In genomic region chr3:141447391-141447790, GRCh38 we compare ENCODE assay signal across 20 cellular contexts. TPM values are rescaled to one million over a fixed set of nuclear protein-coding genes. Genes with fewer than 3 reads are reported as not detected.
DNase-seq lines count a peak whose midpoint lies in the region; ATAC-seq, FAIRE-seq and TF ChIP-seq lines count a peak whose summit lies in the region.
"Had no signal": no experiment of that assay in that cellular context is flagged by ENCODE, and none has a peak within 500 bp of the region (broad histone marks: within the 10 kb centered on the region; RNA-seq: fewer than 3 reads in every experiment).

No MANE protein-coding gene starts in this region.

- POLR2A ChIA-PET in HepG2 (lab: Yijun Ruan, JAX) (no interaction called here), GM12878 (lab: Charles Lee) (no interaction called here)

- ATAC-seq in HepG2 (no peak), right lobe of liver (no peak), GM12878 (no peak), lower lobe of right lung (no peak)
- ATAC-seq: A549, Panc1 had no signal

- SMC1A ChIA-PET in GM12878 (lab: Charles Lee; ENCODE audit: uncharacterized antibody, unreplicated experiment): interaction anchor here (1.4 to 12.0 kb wide), 4 partner anchors 42 to 138 kb away, joined by 4 to 209 read pairs (median 61); no protein-coding TSS in a partner anchor

- H3K4me1 ChIP-seq in HepG2 (ENCODE audit: insufficient read depth, low read length) (peaks cover 9% of the 10 kb centered on the region), right lobe of liver (no peaks in the 10 kb centered on the region), GM12878 (ENCODE audit: control insufficient read depth, insufficient read depth, low read length) (no peaks in the 10 kb centered on the region; the same call in 1 of the 2 replicates), mesodermal cell (ENCODE audit: control insufficient read depth, insufficient read depth, low read length, poor library complexity, severe bottlenecking) (peaks cover 8% of the 10 kb centered on the region), ascending aorta (peaks cover 0 to 29% of the 10 kb centered on the region in 2 donors), lower lobe of right lung (peaks cover 18% of the 10 kb centered on the region)

- RAD21 ChIA-PET in GM12878 (lab: Charles Lee; ENCODE audit: unreplicated experiment): interaction anchor here (1.0 to 4.0 kb wide), 3 partner anchors 77 to 135 kb away, joined by 3 to 33 read pairs (median 20); no protein-coding TSS in a partner anchor

- no peak for FAIRE-seq in HepG2 (lab: Jason Lieb, UNC)
- FAIRE-seq in GM12878 (lab: Jason Lieb, UNC): peak; percentile 57
- FAIRE-seq: A549, G401.6, GM18507 had no signal

- no peaks in the 10 kb centered on the region for H3K79me2 ChIP-seq in HepG2 (ENCODE audit: insufficient read depth, low read length)
- H3K79me2 ChIP-seq in GM12878 (ENCODE audit: control insufficient read depth, insufficient read depth, low read length): peaks cover 11% of the 10 kb centered on the region

- H3K27ac ChIP-seq in HepG2 (ENCODE audit: extremely low read length, insufficient read depth, low read length): no peak overlapping the region
- H3K27ac ChIP-seq in right lobe of liver: no peak overlapping the region
- H3K27ac ChIP-seq in GM12878 (ENCODE audit: control insufficient read depth, insufficient read depth): no peak overlapping the region
- peak overlapping the region; percentile 30 for H3K27ac ChIP-seq in mesodermal cell (ENCODE audit: low read depth, low read length, severe bottlenecking)
- peak overlapping the region in 1 of 2 donors; percentile 1 for H3K27ac ChIP-seq in ascending aorta
- no peak overlapping the region for H3K27ac ChIP-seq in lower lobe of right lung

- 97% methylated on average over 6 of the region's 6 CpGs for WGBS in HepG2 (ENCODE audit: low lambda C conversion rate)
- WGBS in right lobe of liver (ENCODE audit: insufficient coverage, low coverage, low lambda C conversion rate, missing lambda C conversion rate): 88% methylated on average over 6 of the region's 6 CpGs
- over 99% methylated on average over 6 of the region's 6 CpGs for WGBS in GM12878 (ENCODE audit: insufficient coverage, insufficient replicate concordance, low lambda C conversion rate, missing lambda C conversion rate)
- 95 to 97% methylated on average over 5 of the region's 6 CpGs for WGBS in mesodermal cell (ENCODE audit: insufficient coverage in 2 of 2), 2 experiments

- H3K9me3 ChIP-seq in HepG2 (ENCODE audit: low read length) (no peaks in the 10 kb centered on the region), right lobe of liver (no peaks in the 10 kb centered on the region), GM12878 (replicated peaks; ENCODE audit: control insufficient read depth, insufficient read depth, low read length) (no peaks in the 10 kb centered on the region), mesodermal cell (ENCODE audit: control insufficient read depth, low read length) (no peaks in the 10 kb centered on the region), ascending aorta (no peaks in the 10 kb centered on the region), lower lobe of right lung (no peaks in the 10 kb centered on the region)
- H3K9me3 ChIP-seq: A549 had no signal

- no peak overlapping the region for H3K9ac ChIP-seq in HepG2 (ENCODE audit: insufficient read depth, low read depth, low read length)
- H3K9ac ChIP-seq in GM12878 (ENCODE audit: control insufficient read depth, insufficient read depth, low read length): no peak overlapping the region

- peaks cover 22 to 54% of the 10 kb centered on the region in 2 experiments for H3K36me3 ChIP-seq in HepG2 (replicated peaks in 1 of 2; ENCODE audit: control insufficient read depth in 1 of 2, insufficient read depth in 2 of 2, low read length in 2 of 2)
- peaks cover 0 to 31% (median 14%) of the 10 kb centered on the region in 4 donors for H3K36me3 ChIP-seq in right lobe of liver
- peaks cover 11 to 36% of the 10 kb centered on the region in 2 experiments for H3K36me3 ChIP-seq in GM12878 (ENCODE audit: control insufficient read depth in 2 of 2, insufficient read depth in 2 of 2, low read length in 1 of 2)
- H3K36me3 ChIP-seq in mesodermal cell (ENCODE audit: control insufficient read depth, insufficient read depth, low read length): peaks cover 41% of the 10 kb centered on the region
- peaks cover 21 to 35% of the 10 kb centered on the region in 2 donors for H3K36me3 ChIP-seq in ascending aorta
- H3K36me3 ChIP-seq in lower lobe of right lung: peaks cover 53% of the 10 kb centered on the region

- TF ChIP-seq RAD21 in HepG2 (CRISPR knock-in tag; IDR thresholded peaks at IDR 0.05) (no peak), GM12878 (IDR thresholded peaks at IDR 0.05; ENCODE audit: insufficient read depth, low read depth, low read length) (no peak)

- in situ Hi-C loops in HepG2 (cut with HindIII; ENCODE audit: extremely low pct_ligation_motif_present, low pct_unique_long_range_greater_than_20kb) (no loop called here), GM12878 (cut with MboI) (no loop called here)

- no peak overlapping the region for H2AFZ ChIP-seq in HepG2 (ENCODE audit: low read length)
- H2AFZ ChIP-seq in GM12878 (ENCODE audit: control insufficient read depth, low read depth, low read length): no peak overlapping the region

- H3K27me3 ChIP-seq in HepG2 (ENCODE audit: control insufficient read depth in 1 of 2, insufficient read depth in 2 of 2, low read length in 2 of 2): no peaks in the 10 kb centered on the region
- H3K27me3 ChIP-seq in right lobe of liver: no peaks in the 10 kb centered on the region
- H3K27me3 ChIP-seq in GM12878 (replicated peaks in 1 of 2; ENCODE audit: control insufficient read depth in 2 of 2, insufficient read depth in 2 of 2, low read length in 1 of 2): no peaks in the 10 kb centered on the region
- no peaks in the 10 kb centered on the region for H3K27me3 ChIP-seq in ascending aorta
- H3K27me3 ChIP-seq in lower lobe of right lung (ENCODE audit: low read depth): no peaks in the 10 kb centered on the region

- H4K20me1 ChIP-seq in HepG2 (ENCODE audit: insufficient read depth, low read length) (no peaks in the 10 kb centered on the region), GM12878 (ENCODE audit: control insufficient read depth, insufficient read depth) (no peaks in the 10 kb centered on the region)

- no peak overlapping the region for H3K4me2 ChIP-seq in HepG2 (ENCODE audit: low read depth, low read length)
- H3K4me2 ChIP-seq in GM12878 (ENCODE audit: control insufficient read depth, insufficient read depth): no peak overlapping the region
- H3K4me2 ChIP-seq: A549 had no signal

- H3K4me3 ChIP-seq in HepG2 (replicated peaks in 1 of 3; ENCODE audit: insufficient read depth in 1 of 3, low read depth in 2 of 3, low read length in 3 of 3): no peak overlapping the region
- H3K4me3 ChIP-seq in right lobe of liver: no peak overlapping the region
- H3K4me3 ChIP-seq in GM12878: no peak overlapping the region
- no peak overlapping the region for H3K4me3 ChIP-seq in mesodermal cell (ENCODE audit: extremely low read depth, insufficient read depth, low read length, poor library complexity, severe bottlenecking)
- H3K4me3 ChIP-seq in ascending aorta: no peak overlapping the region
- H3K4me3 ChIP-seq in lower lobe of right lung: no peak overlapping the region
- H3K4me3 ChIP-seq: A549 had no signal

- TF ChIP-seq EP300 in HepG2 (IDR thresholded peaks at IDR 0.05; ENCODE audit: low read depth in 2 of 2, low read length in 2 of 2) (no peak), HepG2 (CRISPR knock-in tag; IDR thresholded peaks at IDR 0.05; ENCODE audit: borderline replicate concordance) (no peak), GM12878 (IDR thresholded peaks at IDR 0.05; ENCODE audit: borderline replicate concordance in 1 of 2, control insufficient read depth in 1 of 2, low read depth in 2 of 2, low read length in 2 of 2) (no peak)

- CTCF ChIA-PET in HepG2 (lab: Yijun Ruan, JAX; ENCODE audit: low intra/inter-chr PET ratio, low total read pairs): no interaction called here
- CTCF ChIA-PET in GM12878 (lab: Yijun Ruan, JAX): interaction anchor here (0.8 to 5.1 kb wide), 3 partner anchors 68 to 86 kb away, joined by 3 to 71 read pairs (median 25); no protein-coding TSS in a partner anchor

- TF ChIP-seq CTCF in HepG2 (CRISPR knock-in tag; IDR thresholded peaks at IDR 0.05) (no peak), right lobe of liver (IDR thresholded peaks at IDR 0.05) (no peak), GM12878 (IDR thresholded peaks at IDR 0.05 in 2 of 3, conservative IDR thresholded peaks at IDR 0.05 in 1 of 3; ENCODE audit: control insufficient read depth in 2 of 3, extremely low read depth in 1 of 3, insufficient read depth in 1 of 3, low read depth in 3 of 3, low read length in 3 of 3) (no peak), ascending aorta (IDR thresholded peaks at IDR 0.05) (no peak), lower lobe of right lung (IDR thresholded peaks at IDR 0.05) (no peak)

- intact Hi-C loops in HepG2 (cut with micrococcal nuclease; ENCODE audit: unreplicated experiment): no loop called here
- intact Hi-C loops in right lobe of liver (cut with DNase I): no loop called here
- intact Hi-C loops in GM12878 (cut with micrococcal nuclease; ENCODE audit: unreplicated experiment): no loop called here
- intact Hi-C loops in ascending aorta (cut with DNase I): no loop called here
- intact Hi-C loops in lower lobe of right lung (cut with DNase I): no loop called here

- TF ChIP-seq POLR2A in HepG2 (IDR thresholded peaks at IDR 0.05; ENCODE audit: insufficient read depth in 1 of 2, low read depth in 2 of 2, low read length in 2 of 2) (no peak), right lobe of liver (IDR thresholded peaks at IDR 0.05) (no peak), GM12878 (IDR thresholded peaks at IDR 0.05; ENCODE audit: low read depth, low read length) (no peak)

- no TSS peak for BruUV-seq in HepG2 (replicated peaks; lab: Mats Ljungman, UMichigan)
- no TSS peak for BruUV-seq in GM12878 (replicated peaks; lab: Mats Ljungman, UMichigan)

- DNase-seq in HepG2 (ENCODE audit: low spot score) (no peak), right lobe of liver (no peak), GM12878 (ENCODE audit: low read depth, low spot score) (no peak), ascending aorta (ENCODE audit: low spot score in 2 of 2) (no peak), EL (no peak), lower lobe of right lung (no peak)
- DNase-seq: Calu3; CD4-positive, alpha-beta memory T cell; DMS153; GOT3; HCEC 1CT; NCI-H1694; NCI-H2081; NCI-H2171 treated with DMSO at 0.1 percent for 48 hours; NCI-H524 treated with DMSO at 0.1 percent for 48 hours had no signal

RNA-seq across cellular contexts. Expression of gene RASA2, which starts 39.4 kb away (rescaled TPM):
- 8.5 and 10.7 TPM in 2 replicates for total RNA-seq in HepG2 (2016; rRNA removed; fragmentation: Illumina TruSeq; extraction: Trizol)
- total RNA-seq in HepG2 (2016; cell fraction: cytosol; rRNA removed; fragmentation: Illumina TruSeq; extraction: Trizol; ENCODE audit: low read depth): 3.6 and 5.2 TPM in 2 replicates
- 8.6 and 10.3 TPM in 2 replicates for total RNA-seq in HepG2 (2016; cell fraction: insoluble cytoplasmic fraction; rRNA removed; fragmentation: Illumina TruSeq; extraction: Trizol)
- 3.4 and 4.9 TPM in 2 replicates for total RNA-seq in HepG2 (2016; cell fraction: membrane; rRNA removed; fragmentation: Illumina TruSeq; extraction: Trizol)
- total RNA-seq in HepG2 (2016; cell fraction: nucleus; rRNA removed; fragmentation: Illumina TruSeq; extraction: Trizol): 14.0 and 14.2 TPM in 2 replicates
- 4.8 and 5.4 TPM in 2 replicates for polyA plus RNA-seq in HepG2 (2011; rRNA removed)
- 1.7 and 2.9 TPM in 2 replicates for polyA plus RNA-seq in HepG2 (2011; cell fraction: cytosol; rRNA removed)
- 5.9 and 7.2 TPM in 2 replicates for polyA plus RNA-seq in HepG2 (2011; cell fraction: nucleus; rRNA removed)
- 4.2 and 4.9 TPM in 2 replicates for polyA plus RNA-seq in HepG2 (2012)
- 0.27 and 0.46 TPM in 2 replicates for polyA plus RNA-seq in HepG2 (2016; cell fraction: cytosol; fragmentation: Illumina TruSeq; extraction: Trizol; ENCODE audit: low read depth)
- 6.2 and 6.4 TPM in 2 replicates for polyA plus RNA-seq in HepG2 (2016; cell fraction: insoluble cytoplasmic fraction; fragmentation: Illumina TruSeq; extraction: Trizol; ENCODE audit: low read depth)
- polyA plus RNA-seq in HepG2 (2016; cell fraction: membrane; fragmentation: Illumina TruSeq; extraction: Trizol; ENCODE audit: low read depth): 1.2 TPM in 2 replicates
- polyA plus RNA-seq in HepG2 (2016; cell fraction: nucleus; fragmentation: Illumina TruSeq; extraction: Trizol; ENCODE audit: insufficient read depth, low read depth): 13.4 and 13.5 TPM in 2 replicates
- polyA minus RNA-seq in HepG2 (2011; rRNA and poly(A)+ RNA removed; ENCODE audit: low replicate concordance): 2.8 and 4.0 TPM in 2 replicates
- polyA minus RNA-seq in HepG2 (2011; cell fraction: cytosol; rRNA and poly(A)+ RNA removed): 6.3 and 7.7 TPM in 2 replicates
- 19.6 and 20.8 TPM in 2 replicates for polyA minus RNA-seq in HepG2 (2011; cell fraction: nucleus; rRNA and poly(A)+ RNA removed)
- total RNA-seq in right lobe of liver: 1 to 10 TPM; 3.5 to 7.9 (median 5.5) TPM
- total RNA-seq in GM12878 (2013; cell fraction: nucleolus; rRNA removed): 30.0 and 31.2 TPM in 2 replicates
- total RNA-seq in GM12878 (2014; rRNA removed): 5.6 and 8.3 TPM in 2 replicates
- 8.8 and 9.4 TPM in 2 replicates for total RNA-seq in GM12878 (2014; rRNA removed; fragmentation: Illumina TruSeq; extraction: Trizol)
- total RNA-seq in GM12878 (2021): 7.1 and 7.3 TPM in 2 replicates
- polyA plus RNA-seq in GM12878 (2011; ENCODE audit: low read depth): 1.9 TPM
- polyA plus RNA-seq in GM12878 (2011; rRNA removed): 7.4 and 13.0 TPM in 2 replicates
- 2.5 and 2.9 TPM in 2 replicates for polyA plus RNA-seq in GM12878 (2011; cell fraction: cytosol; rRNA removed)
- polyA plus RNA-seq in GM12878 (2011; cell fraction: nucleus; rRNA removed): 7.4 and 8.6 TPM in 2 replicates
- polyA plus RNA-seq in GM12878 (2012): 3.0 and 5.1 TPM in 2 replicates
- polyA plus RNA-seq in GM12878 (2014; fragmentation: Illumina TruSeq; extraction: Trizol): 7.2 and 8.3 TPM in 2 replicates
- polyA plus RNA-seq in GM12878 (2014; fragmentation: Nextera tagmentation; extraction: Ambion mirVana): 1 to 10 TPM; 1.9 to 2.2 TPM
- 3.2 and 4.2 TPM in 2 replicates for polyA plus RNA-seq in GM12878 (2014; rRNA removed)
- 1 to 10 TPM; 7.4 to 8.0 TPM for polyA plus RNA-seq in GM12878 (2016; fragmentation: Nextera tagmentation; extraction: Ambion mirVana)
- 5.9 and 9.2 TPM in 2 replicates for polyA minus RNA-seq in GM12878 (2011; rRNA and poly(A)+ RNA removed)
- polyA minus RNA-seq in GM12878 (2011; cell fraction: cytosol; rRNA and poly(A)+ RNA removed): 2.7 and 4.3 TPM in 2 replicates
- 2.4 and 5.4 TPM in 2 replicates for polyA minus RNA-seq in GM12878 (2011; cell fraction: nucleus; rRNA and poly(A)+ RNA removed)
- 14.2 TPM for polyA plus RNA-seq in mesodermal cell (2013, experiment 1 of 2)
- polyA plus RNA-seq in mesodermal cell (2013, experiment 2 of 2): 11.3 TPM
- total RNA-seq in ascending aorta: 7.7 TPM
- 21.5 TPM for total RNA-seq in lower lobe of right lung
